In the genomic region with DNA sequence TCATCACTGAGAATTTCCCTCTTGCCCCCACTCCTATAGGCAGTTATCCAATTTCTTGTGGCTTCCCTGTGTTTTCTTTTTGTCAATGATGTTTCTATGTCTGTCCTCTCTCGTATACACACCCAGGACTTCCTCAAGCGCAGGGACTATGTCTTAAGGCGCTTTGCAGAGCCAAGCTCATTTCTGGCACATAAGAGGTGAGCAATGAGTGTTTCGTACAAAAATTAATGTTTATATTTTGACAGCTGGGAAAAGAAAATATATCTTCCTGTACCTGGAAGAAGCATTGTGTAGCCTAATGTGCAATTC, we compare ENCODE assay signal across 8 cellular contexts. TPM values are rescaled to one million over a fixed set of nuclear protein-coding genes. Genes with fewer than 3 reads are reported as not detected.
DNase-seq lines count a peak whose midpoint lies in the region; ATAC-seq, FAIRE-seq and TF ChIP-seq lines count a peak whose summit lies in the region.

No MANE protein-coding gene starts in this region.

- ATAC-seq in GM12878 (no peak), lung (ENCODE audit: insufficient read depth, low FRiP score) (no peak), GM19351 (IDR thresholded peaks at IDR 0.05; ENCODE audit: unreplicated experiment) (no peak)

- peaks cover 3% of the 10 kb centered on the region for H4K20me1 ChIP-seq in GM12878 (ENCODE audit: control insufficient read depth, insufficient read depth)

- no peak for FAIRE-seq in GM12878 (lab: Jason Lieb, UNC)

- no peaks in the 10 kb centered on the region for H3K27me3 ChIP-seq in BJ (ENCODE audit: control insufficient read depth, insufficient read depth, low read length)
- no peaks in the 10 kb centered on the region for H3K27me3 ChIP-seq in HUES64 (ENCODE audit: insufficient read depth, low read length)
- no peaks in the 10 kb centered on the region for H3K27me3 ChIP-seq in GM12878 (replicated peaks in 1 of 2; ENCODE audit: control insufficient read depth in 2 of 2, insufficient read depth in 2 of 2, low read length in 1 of 2)
- no peaks in the 10 kb centered on the region for H3K27me3 ChIP-seq in lung (ENCODE audit: control insufficient read depth, insufficient read depth)

- DNase-seq in BJ (ENCODE audit: low read depth) (no peak), GM12878 (ENCODE audit: low read depth, low spot score) (no peak), lung (ENCODE audit: low spot score) (no peak), occipital lobe (lab: John Stamatoyannopoulos, UW) (no peak), DMS79 treated with DMSO at 0.1 percent for 48 hours (lab: John Stamatoyannopoulos, UW) (no peak), epidermal melanocyte (ENCODE audit: insufficient read length, low spot score) (no peak)

- no peak overlapping the region for H2AFZ ChIP-seq in GM12878 (ENCODE audit: control insufficient read depth, low read depth, low read length)

- POLR2A ChIA-PET in BJ (lab: Charles Lee) = no interaction called here
- POLR2A ChIA-PET in GM12878 (lab: Charles Lee) = interaction anchor here (0.5 to 6.1 kb wide), 14 partner anchors 9 to 621 kb away, joined by 3 to 49 read pairs (median 10); a partner anchor contains a TSS

- H3K9me3 ChIP-seq in HUES64 (ENCODE audit: insufficient read depth, low read depth, low read length) (no peaks in the 10 kb centered on the region), GM12878 (replicated peaks; ENCODE audit: control insufficient read depth, insufficient read depth, low read length) (no peaks in the 10 kb centered on the region), lung (ENCODE audit: control insufficient read depth in 2 of 2, insufficient read depth in 1 of 2, low read length in 1 of 2) (no peaks in the 10 kb centered on the region)

- CTCF ChIA-PET in BJ (lab: Yijun Ruan, JAX) (interaction anchor here (0.9 to 2.9 kb wide), 4 partner anchors 14 to 77 kb away, joined by 3 to 9 read pairs (median 3); no protein-coding TSS in a partner anchor), GM12878 (lab: Yijun Ruan, JAX) (interaction anchor here (0.6 to 2.5 kb wide), 12 partner anchors 8 to 349 kb away, joined by 3 to 7 read pairs (median 4); a partner anchor contains a TSS)

- TF ChIP-seq EP300 in GM12878 (IDR thresholded peaks at IDR 0.05; ENCODE audit: borderline replicate concordance in 1 of 2, control insufficient read depth in 1 of 2, low read depth in 2 of 2, low read length in 2 of 2) = no peak

- SMC1A ChIA-PET in GM12878 (lab: Charles Lee; ENCODE audit: uncharacterized antibody, unreplicated experiment) = interaction anchor here (0.8 to 2.4 kb wide), 15 partner anchors 8 to 77 kb away, joined by 3 to 12 read pairs (median 4); a partner anchor contains a TSS

- peak overlapping the region; percentile 97 for H3K9ac ChIP-seq in HUES64 (ENCODE audit: low read depth, low read length)
- H3K9ac ChIP-seq in GM12878 (ENCODE audit: control insufficient read depth, insufficient read depth, low read length) = peak overlapping the region; percentile 78

- in situ Hi-C loops in GM12878 (cut with MboI) = no loop called here

- H3K4me2 ChIP-seq in GM12878 (ENCODE audit: control insufficient read depth, insufficient read depth) = peak overlapping the region; percentile 68

- 4% methylated on average over 4 of the region's 4 CpGs for WGBS in HUES64
- 1% methylated on average over 4 of the region's 4 CpGs for WGBS in GM12878 (ENCODE audit: insufficient coverage, insufficient replicate concordance, low lambda C conversion rate, missing lambda C conversion rate)
- 1% methylated on average over 4 of the region's 4 CpGs for WGBS in lung, 2 donors

- TF ChIP-seq RAD21 in GM12878 (IDR thresholded peaks at IDR 0.05; ENCODE audit: insufficient read depth, low read depth, low read length) = no peak

- 0 out of 2 replicates have a peak, but pooled peaks cover 7% of the 10 kb centered on the region for H3K4me1 ChIP-seq in HUES64 (ENCODE audit: insufficient read depth, low read length)
- peaks cover 3% of the 10 kb centered on the region; the same call in 1 of the 2 replicates for H3K4me1 ChIP-seq in GM12878 (ENCODE audit: control insufficient read depth, insufficient read depth, low read length)
- H3K4me1 ChIP-seq in lung (ENCODE audit: control insufficient read depth in 2 of 2, insufficient read depth in 2 of 2, low read length in 2 of 2) = peaks cover 3 to 7% of the 10 kb centered on the region in 2 donors

- TF ChIP-seq CTCF in BJ (IDR thresholded peaks at IDR 0.05; ENCODE audit: insufficient read depth, low read depth, low read length) (no peak), GM12878 (IDR thresholded peaks at IDR 0.05 in 2 of 3, conservative IDR thresholded peaks at IDR 0.05 in 1 of 3; ENCODE audit: control insufficient read depth in 2 of 3, extremely low read depth in 1 of 3, insufficient read depth in 1 of 3, low read depth in 3 of 3, low read length in 3 of 3) (no peak), lung (IDR thresholded peaks at IDR 0.05; ENCODE audit: control extremely low read depth, extremely low read depth) (no peak)

- intact Hi-C loops in GM12878 (cut with micrococcal nuclease; ENCODE audit: unreplicated experiment) = loop anchor here (5.0 to 10.0 kb wide), 2 partner anchors 67 to 150 kb away; a partner anchor contains a TSS

- peaks cover 91% of the 10 kb centered on the region for H3K79me2 ChIP-seq in GM12878 (ENCODE audit: control insufficient read depth, insufficient read depth, low read length)

- H3K27ac ChIP-seq in HUES64 (ENCODE audit: low read depth, low read length) (no peak overlapping the region; the same call in 1 of the 2 replicates), GM12878 (ENCODE audit: control insufficient read depth, insufficient read depth) (peak overlapping the region; percentile 65), lung (ENCODE audit: low read depth in 1 of 2, low read length in 1 of 2) (peak overlapping the region; percentile 43 to 97)

- H3K36me3 ChIP-seq in BJ (ENCODE audit: control insufficient read depth, insufficient read depth, low read length) = peaks cover 2% of the 10 kb centered on the region
- peaks cover 43% of the 10 kb centered on the region for H3K36me3 ChIP-seq in HUES64 (ENCODE audit: insufficient read depth, low read length)
- peaks cover 0 to 7% of the 10 kb centered on the region in 2 experiments; a peak in 2 of 4 replicates for H3K36me3 ChIP-seq in GM12878 (ENCODE audit: control insufficient read depth in 2 of 2, insufficient read depth in 2 of 2, low read length in 1 of 2)
- H3K36me3 ChIP-seq in lung (ENCODE audit: control insufficient read depth in 2 of 2, insufficient read depth in 2 of 2, low read length in 2 of 2) = peaks cover 0 to 5% of the 10 kb centered on the region in 2 donors

- TF ChIP-seq POLR2A in GM12878 (IDR thresholded peaks at IDR 0.05; ENCODE audit: low read depth, low read length) = no peak

- RAD21 ChIA-PET in GM12878 (lab: Charles Lee; ENCODE audit: unreplicated experiment) = interaction anchor here (1.0 to 3.6 kb wide), 5 partner anchors 9 to 77 kb away, joined by 3 to 19 read pairs (median 6); no protein-coding TSS in a partner anchor

- H3K4me3 ChIP-seq in BJ (ENCODE audit: low read depth, low read length) = peak overlapping the region; percentile 83
- peak overlapping the region; percentile 68 for H3K4me3 ChIP-seq in HUES64 (ENCODE audit: low read length)
- peak overlapping the region; percentile 100 for H3K4me3 ChIP-seq in GM12878
- H3K4me3 ChIP-seq in lung = peak overlapping the region; percentile 50

- BruUV-seq in GM12878 (replicated peaks; lab: Mats Ljungman, UMichigan) = TSS peak; percentile 54

RNA-seq across cellular contexts. Expression of a gene that starts 1.0 kb away (rescaled TPM):
- polyA plus RNA-seq in BJ (2011; rRNA removed) (56.3 and 99.3 TPM in 2 replicates), GM12878 (2011; rRNA removed) (127 and 154 TPM in 2 replicates), GM12878 (2014; fragmentation: Illumina TruSeq; extraction: Trizol) (147 and 173 TPM in 2 replicates), GM12878 (2014; fragmentation: Nextera tagmentation; extraction: Ambion mirVana) (10 to 100 TPM; 14.6 to 33.7 TPM), GM12878 (2014; rRNA removed) (104 and 122 TPM in 2 replicates), GM12878 (2016; fragmentation: Nextera tagmentation; extraction: Ambion mirVana) (10 to 100 TPM; 31.3 to 39.6 TPM), lung (10 to 100 TPM; 47.8 to 59.9 TPM)
- polyA minus RNA-seq in BJ (2011; rRNA and poly(A)+ RNA removed) = 35.2 and 35.4 TPM in 2 replicates
- 91.4 TPM for polyA plus RNA-seq in HUES64 (2013, experiment 1 of 2)
- 80.9 TPM for polyA plus RNA-seq in HUES64 (2013, experiment 2 of 2)
- 272 and 296 TPM in 2 replicates for total RNA-seq in GM12878 (2013; cell fraction: nucleolus; rRNA removed)
- total RNA-seq in GM12878 (2014; rRNA removed) (55.4 and 67.6 TPM in 2 replicates), GM12878 (2014; rRNA removed; fragmentation: Illumina TruSeq; extraction: Trizol) (75.3 and 78.3 TPM in 2 replicates), GM12878 (2021) (92.9 and 109 TPM in 2 replicates), lung (100 to 1,000 TPM in 1 of 2 donors, 10 to 100 TPM in 1; 91.8 to 153 TPM), occipital lobe (73.5 TPM)
- 59.2 TPM for polyA plus RNA-seq in GM12878 (2011; ENCODE audit: low read depth)
- polyA plus RNA-seq in GM12878 (2011; cell fraction: cytosol; rRNA removed) = 51.1 and 58.4 TPM in 2 replicates
- polyA plus RNA-seq in GM12878 (2011; cell fraction: nucleus; rRNA removed) = 302 and 333 TPM in 2 replicates
- 72.2 and 82.1 TPM in 2 replicates for polyA plus RNA-seq in GM12878 (2012)
- 65.5 and 88.9 TPM in 2 replicates for polyA minus RNA-seq in GM12878 (2011; rRNA and poly(A)+ RNA removed)
- 25.4 and 26.9 TPM in 2 replicates for polyA minus RNA-seq in GM12878 (2011; cell fraction: cytosol; rRNA and poly(A)+ RNA removed)
- polyA minus RNA-seq in GM12878 (2011; cell fraction: nucleus; rRNA and poly(A)+ RNA removed) = 65.3 and 90.2 TPM in 2 replicates

RNA-seq across cellular contexts. Expression of a gene that starts 1.5 kb away (rescaled TPM):
- polyA plus RNA-seq in BJ (2011; rRNA removed) = 31.4 and 55.3 TPM in 2 replicates
- 15.1 and 21.1 TPM in 2 replicates for polyA minus RNA-seq in BJ (2011; rRNA and poly(A)+ RNA removed)
- 66.8 TPM for polyA plus RNA-seq in HUES64 (2013, experiment 1 of 2)
- 65.5 TPM for polyA plus RNA-seq in HUES64 (2013, experiment 2 of 2)
- 75.2 and 76.4 TPM in 2 replicates for total RNA-seq in GM12878 (2013; cell fraction: nucleolus; rRNA removed)
- total RNA-seq in GM12878 (2014; rRNA removed) = 41.3 and 44.3 TPM in 2 replicates
- total RNA-seq in GM12878 (2014; rRNA removed; fragmentation: Illumina TruSeq; extraction: Trizol) = 70.5 and 79.2 TPM in 2 replicates
- 59.2 and 63.9 TPM in 2 replicates for total RNA-seq in GM12878 (2021)
- polyA plus RNA-seq in GM12878 (2011; ENCODE audit: low read depth) = 38.9 TPM
- 67.9 and 92.7 TPM in 2 replicates for polyA plus RNA-seq in GM12878 (2011; rRNA removed)
- polyA plus RNA-seq in GM12878 (2011; cell fraction: cytosol; rRNA removed) = 32.4 and 34.2 TPM in 2 replicates
- polyA plus RNA-seq in GM12878 (2011; cell fraction: nucleus; rRNA removed) = 23.8 and 24.3 TPM in 2 replicates
- polyA plus RNA-seq in GM12878 (2012) = 43.0 and 51.1 TPM in 2 replicates
- polyA plus RNA-seq in GM12878 (2014; fragmentation: Illumina TruSeq; extraction: Trizol) = 81.4 and 108 TPM in 2 replicates
- 10 to 100 TPM; 13.6 to 17.4 TPM for polyA plus RNA-seq in GM12878 (2014; fragmentation: Nextera tagmentation; extraction: Ambion mirVana)
- polyA plus RNA-seq in GM12878 (2014; rRNA removed) = 52.2 and 56.8 TPM in 2 replicates
- polyA plus RNA-seq in GM12878 (2016; fragmentation: Nextera tagmentation; extraction: Ambion mirVana) = 10 to 100 TPM; 55.8 to 61.0 TPM
- polyA minus RNA-seq in GM12878 (2011; rRNA and poly(A)+ RNA removed) = 51.8 and 78.9 TPM in 2 replicates
- 18.8 and 25.7 TPM in 2 replicates for polyA minus RNA-seq in GM12878 (2011; cell fraction: cytosol; rRNA and poly(A)+ RNA removed)
- polyA minus RNA-seq in GM12878 (2011; cell fraction: nucleus; rRNA and poly(A)+ RNA removed) = 12.6 and 20.8 TPM in 2 replicates
- total RNA-seq in lung = 10 to 100 TPM; 86.5 to 89.9 TPM
- 10 to 100 TPM; 29.5 to 78.9 TPM for polyA plus RNA-seq in lung
- total RNA-seq in occipital lobe = 49.9 TPM

RNA-seq across cellular contexts. Expression of a gene that starts 33.3 kb away (rescaled TPM):
- 21.0 and 30.9 TPM in 2 replicates for polyA plus RNA-seq in BJ (2011; rRNA removed)
- 13.0 and 14.6 TPM in 2 replicates for polyA minus RNA-seq in BJ (2011; rRNA and poly(A)+ RNA removed)
- polyA plus RNA-seq in HUES64 (2013, experiment 1 of 2) = 25.2 TPM
- polyA plus RNA-seq in HUES64 (2013, experiment 2 of 2) = 29.5 TPM
- 194 and 198 TPM in 2 replicates for total RNA-seq in GM12878 (2013; cell fraction: nucleolus; rRNA removed)
- 28.6 and 33.2 TPM in 2 replicates for total RNA-seq in GM12878 (2014; rRNA removed)
- total RNA-seq in GM12878 (2014; rRNA removed; fragmentation: Illumina TruSeq; extraction: Trizol) = 30.8 and 32.8 TPM in 2 replicates
- 40.0 and 45.3 TPM in 2 replicates for total RNA-seq in GM12878 (2021)
- 35.0 TPM for polyA plus RNA-seq in GM12878 (2011; ENCODE audit: low read depth)
- 43.0 and 50.5 TPM in 2 replicates for polyA plus RNA-seq in GM12878 (2011; rRNA removed)
- 39.3 and 41.7 TPM in 2 replicates for polyA plus RNA-seq in GM12878 (2011; cell fraction: cytosol; rRNA removed)
- 88.9 and 97.6 TPM in 2 replicates for polyA plus RNA-seq in GM12878 (2011; cell fraction: nucleus; rRNA removed)
- 38.9 and 44.0 TPM in 2 replicates for polyA plus RNA-seq in GM12878 (2012)
- 49.5 and 51.2 TPM in 2 replicates for polyA plus RNA-seq in GM12878 (2014; fragmentation: Illumina TruSeq; extraction: Trizol)
- polyA plus RNA-seq in GM12878 (2014; fragmentation: Nextera tagmentation; extraction: Ambion mirVana) = 10 to 100 TPM; 13.3 to 15.6 TPM
- 39.7 and 42.7 TPM in 2 replicates for polyA plus RNA-seq in GM12878 (2014; rRNA removed)
- 10 to 100 TPM; 50.0 to 54.1 TPM for polyA plus RNA-seq in GM12878 (2016; fragmentation: Nextera tagmentation; extraction: Ambion mirVana)
- 38.4 and 42.4 TPM in 2 replicates for polyA minus RNA-seq in GM12878 (2011; rRNA and poly(A)+ RNA removed)
- polyA minus RNA-seq in GM12878 (2011; cell fraction: cytosol; rRNA and poly(A)+ RNA removed) = 9.0 and 20.6 TPM in 2 replicates
- polyA minus RNA-seq in GM12878 (2011; cell fraction: nucleus; rRNA and poly(A)+ RNA removed) = 27.2 and 43.3 TPM in 2 replicates
- total RNA-seq in lung = 10 to 100 TPM; 33.7 to 48.8 TPM
- 10 to 100 TPM; 20.7 to 23.1 TPM for polyA plus RNA-seq in lung
- 27.8 TPM for total RNA-seq in occipital lobe

RNA-seq across cellular contexts. Expression of a gene that starts 52.3 kb away (rescaled TPM):
- 149 and 151 TPM in 2 replicates for polyA plus RNA-seq in BJ (2011; rRNA removed)
- 75.7 and 136 TPM in 2 replicates for polyA minus RNA-seq in BJ (2011; rRNA and poly(A)+ RNA removed)
- polyA plus RNA-seq in HUES64 (2013, experiment 1 of 2) = 163 TPM
- polyA plus RNA-seq in HUES64 (2013, experiment 2 of 2) = 146 TPM
- total RNA-seq in GM12878 (2013; cell fraction: nucleolus; rRNA removed) = 22.1 and 23.5 TPM in 2 replicates
- total RNA-seq in GM12878 (2014; rRNA removed) = 37.1 and 55.0 TPM in 2 replicates
- total RNA-seq in GM12878 (2014; rRNA removed; fragmentation: Illumina TruSeq; extraction: Trizol) = 89.0 and 89.2 TPM in 2 replicates
- 124 TPM in 2 replicates for total RNA-seq in GM12878 (2021)
- 126 TPM for polyA plus RNA-seq in GM12878 (2011; ENCODE audit: low read depth)
- polyA plus RNA-seq in GM12878 (2011; rRNA removed) = 119 and 156 TPM in 2 replicates
- polyA plus RNA-seq in GM12878 (2011; cell fraction: cytosol; rRNA removed) = 138 and 186 TPM in 2 replicates
- polyA plus RNA-seq in GM12878 (2011; cell fraction: nucleus; rRNA removed) = 164 and 221 TPM in 2 replicates
- polyA plus RNA-seq in GM12878 (2012) = 91.7 and 106 TPM in 2 replicates
- 139 TPM in 2 replicates for polyA plus RNA-seq in GM12878 (2014; fragmentation: Illumina TruSeq; extraction: Trizol)
- polyA plus RNA-seq in GM12878 (2014; fragmentation: Nextera tagmentation; extraction: Ambion mirVana) = 100 to 1,000 TPM; 115 to 266 TPM
- 164 and 173 TPM in 2 replicates for polyA plus RNA-seq in GM12878 (2014; rRNA removed)
- 100 to 1,000 TPM; 212 to 214 TPM for polyA plus RNA-seq in GM12878 (2016; fragmentation: Nextera tagmentation; extraction: Ambion mirVana)
- 163 and 225 TPM in 2 replicates for polyA minus RNA-seq in GM12878 (2011; rRNA and poly(A)+ RNA removed)
- 43.6 and 75.5 TPM in 2 replicates for polyA minus RNA-seq in GM12878 (2011; cell fraction: cytosol; rRNA and poly(A)+ RNA removed)
- 51.3 and 89.6 TPM in 2 replicates for polyA minus RNA-seq in GM12878 (2011; cell fraction: nucleus; rRNA and poly(A)+ RNA removed)
- total RNA-seq in lung = 100 to 1,000 TPM in 1 of 2 donors, 10 to 100 TPM in 1; 46.1 to 124 TPM
- polyA plus RNA-seq in lung = 100 to 1,000 TPM; 154 to 177 TPM
- total RNA-seq in occipital lobe = 38.8 TPM

RNA-seq across cellular contexts. Expression of a gene that starts 52.5 kb away (rescaled TPM):
- polyA plus RNA-seq in BJ (2011; rRNA removed) = 36.3 and 42.1 TPM in 2 replicates
- 38.8 and 48.5 TPM in 2 replicates for polyA minus RNA-seq in BJ (2011; rRNA and poly(A)+ RNA removed)
- polyA plus RNA-seq in HUES64 (2013, experiment 1 of 2) = 41.7 TPM
- 33.7 TPM for polyA plus RNA-seq in HUES64 (2013, experiment 2 of 2)
- 40.8 and 50.2 TPM in 2 replicates for total RNA-seq in GM12878 (2013; cell fraction: nucleolus; rRNA removed)
- 48.9 and 57.5 TPM in 2 replicates for total RNA-seq in GM12878 (2014; rRNA removed)
- 46.9 and 47.0 TPM in 2 replicates for total RNA-seq in GM12878 (2014; rRNA removed; fragmentation: Illumina TruSeq; extraction: Trizol)
- 46.7 and 54.0 TPM in 2 replicates for total RNA-seq in GM12878 (2021)
- 24.1 TPM for polyA plus RNA-seq in GM12878 (2011; ENCODE audit: low read depth)
- 35.9 and 38.4 TPM in 2 replicates for polyA plus RNA-seq in GM12878 (2011; rRNA removed)
- 43.0 and 49.8 TPM in 2 replicates for polyA plus RNA-seq in GM12878 (2011; cell fraction: cytosol; rRNA removed)
- 54.7 and 75.9 TPM in 2 replicates for polyA plus RNA-seq in GM12878 (2011; cell fraction: nucleus; rRNA removed)
- 26.0 and 31.1 TPM in 2 replicates for polyA plus RNA-seq in GM12878 (2012)
- polyA plus RNA-seq in GM12878 (2014; fragmentation: Illumina TruSeq; extraction: Trizol) = 50.5 and 54.9 TPM in 2 replicates
- 10 to 100 TPM; 17.2 to 34.2 TPM for polyA plus RNA-seq in GM12878 (2014; fragmentation: Nextera tagmentation; extraction: Ambion mirVana)
- 42.6 TPM in 2 replicates for polyA plus RNA-seq in GM12878 (2014; rRNA removed)
- polyA plus RNA-seq in GM12878 (2016; fragmentation: Nextera tagmentation; extraction: Ambion mirVana) = 10 to 100 TPM; 71.0 to 79.2 TPM
- polyA minus RNA-seq in GM12878 (2011; rRNA and poly(A)+ RNA removed) = 50.1 and 55.0 TPM in 2 replicates
- 13.6 and 23.1 TPM in 2 replicates for polyA minus RNA-seq in GM12878 (2011; cell fraction: cytosol; rRNA and poly(A)+ RNA removed)
- 40.4 and 65.5 TPM in 2 replicates for polyA minus RNA-seq in GM12878 (2011; cell fraction: nucleus; rRNA and poly(A)+ RNA removed)
- total RNA-seq in lung = 10 to 100 TPM; 29.2 to 39.8 TPM
- polyA plus RNA-seq in lung = 10 to 100 TPM; 15.4 to 30.0 TPM
- 40.4 TPM for total RNA-seq in occipital lobe

Comparison
In these comparisons a context has a peak if more than half of its experiments do, and no peak if none do; other contexts are left out.
1. H3K4me3 ChIP-seq: peak in every context shown above with its lines; median percentile 100 in GM12878; 83 in BJ; 68 in HUES64; 50 in lung.